Comparison of ENCODE assay signal across 8 cellular contexts in the genomic region with DNA sequence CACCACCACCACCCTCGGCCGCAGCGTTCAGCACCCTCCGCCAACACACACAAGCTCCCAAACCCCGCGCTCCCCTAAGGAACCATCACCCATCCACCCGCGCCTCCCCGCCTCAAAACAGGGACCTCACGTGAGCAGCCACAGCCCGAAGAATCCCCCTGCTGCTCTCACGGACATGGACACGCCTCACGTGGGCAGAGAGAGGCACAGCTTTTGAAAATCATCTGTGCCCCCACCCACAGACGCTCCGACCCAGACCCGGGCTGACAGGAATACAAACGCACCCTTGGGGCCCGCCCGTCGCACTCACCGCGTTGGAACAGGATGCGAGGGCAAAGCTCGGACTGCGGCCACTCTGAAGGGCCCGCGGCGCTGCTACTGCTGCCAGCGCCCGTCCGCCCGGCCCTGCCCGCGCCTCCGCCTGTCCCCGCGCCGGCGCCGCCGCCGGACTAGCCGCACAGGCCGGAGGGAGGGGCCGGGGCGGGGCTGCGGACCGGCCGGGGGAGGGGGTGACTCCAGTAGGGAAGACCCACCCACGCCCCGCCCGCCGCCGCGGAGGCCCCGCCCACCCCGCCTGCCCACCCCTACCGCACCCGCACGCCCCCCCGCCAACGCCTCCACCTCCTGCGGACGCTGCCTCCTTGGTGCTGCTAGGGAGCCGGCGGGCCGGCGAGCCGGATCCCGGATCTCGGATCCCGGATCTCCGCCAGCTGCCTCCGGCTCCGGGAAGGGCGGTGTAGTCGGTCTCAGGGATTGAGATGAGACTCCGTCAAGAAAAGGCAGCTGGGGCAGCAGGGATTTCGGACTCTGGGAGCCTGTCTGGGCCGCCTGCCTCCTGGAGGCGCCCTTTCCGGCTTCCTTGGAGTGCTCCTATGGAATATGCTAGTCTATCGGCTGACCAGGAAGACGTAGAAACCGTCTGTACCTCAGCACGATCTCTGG. TPM values are rescaled to one million over a fixed set of nuclear protein-coding genes. Genes with fewer than 3 reads are reported as not detected.
DNase-seq lines count a peak whose midpoint lies in the region; ATAC-seq and TF ChIP-seq lines count a peak whose summit lies in the region.

A gene (minus strand): TSS at position 461 of the 942 bp plus-strand sequence. CDS start 8,246 bp downstream, outside the sequence.

- H3K4me3 ChIP-seq in OCI-LY1 (ENCODE audit: low read depth, low read length, poor library complexity, severe bottlenecking) (peak within 1 kb of the TSS; percentile 75), mucosa of stomach (ENCODE audit: low read length) (peak within 1 kb of the TSS; percentile 52)

- DNase-seq in CD14-positive monocyte (ENCODE audit: low spot score) (peak; percentile 77), HT-29 (ENCODE audit: low spot score) (peak; percentile 90), erythroblast (lab: John Stamatoyannopoulos, UW) (peak; percentile 85 to 89)
- peak; percentile 76 for DNase-seq in activated T-cell treated with anti-CD3 and anti-CD28 coated beads, Interleukin-2, amount 50 U/mL, for 24 hours
- DNase-seq in stimulated activated CD8-positive, alpha-beta memory T cell treated with anti-CD3 and anti-CD28 coated beads, Interleukin-4, amount 100 ng/mL, for 48 hours, result peak; percentile 78

- peak within 1 kb of the TSS; percentile 91 to 94 for H3K4me3 Mint-ChIP-seq in CD14-positive monocyte
- H3K4me3 Mint-ChIP-seq in activated T-cell treated with anti-CD3 and anti-CD28 coated beads, Interleukin-2, amount 50 U/mL, for 24 hours, result peak within 1 kb of the TSS; percentile 82

- no peaks in the 10 kb centered on the region for H3K9me3 Mint-ChIP-seq in CD14-positive monocyte
- H3K9me3 Mint-ChIP-seq in activated T-cell treated with anti-CD3 and anti-CD28 coated beads, Interleukin-2, amount 50 U/mL, for 24 hours, result no peaks in the 10 kb centered on the region

- H3K9ac ChIP-seq in OCI-LY1 (ENCODE audit: low read length) (peak within 1 kb of the TSS; percentile 68), mucosa of stomach (ENCODE audit: low read length) (peak within 1 kb of the TSS; percentile 88)

- no peak for TF ChIP-seq POLR2A in erythroblast (IDR thresholded peaks at IDR 0.05; ENCODE audit: low read length)

- peak within 1 kb of the TSS; percentile 93 for H3K4me2 ChIP-seq in OCI-LY1 (ENCODE audit: low read length)

- H3K9me3 ChIP-seq in OCI-LY1 (ENCODE audit: low read length) (no peaks in the 10 kb centered on the region), mucosa of stomach (ENCODE audit: control insufficient read depth, low read length) (no peaks in the 10 kb centered on the region)

- H3K27me3 ChIP-seq in OCI-LY1 (ENCODE audit: insufficient read depth, low read length) (no peaks in the 10 kb centered on the region), mucosa of stomach (ENCODE audit: control insufficient read depth, insufficient read depth, low read length) (no peaks in the 10 kb centered on the region)

- peaks cover 16 to 19% of the 10 kb centered on the region in 2 donors for H3K36me3 Mint-ChIP-seq in CD14-positive monocyte
- peaks cover 23% of the 10 kb centered on the region for H3K36me3 Mint-ChIP-seq in activated T-cell treated with anti-CD3 and anti-CD28 coated beads, Interleukin-2, amount 50 U/mL, for 24 hours (ENCODE audit: low read depth)

- H3K27ac ChIP-seq in OCI-LY1 (ENCODE audit: low read depth, low read length, poor library complexity, severe bottlenecking), result no peak within 1 kb of the TSS

- peak within 1 kb of the TSS; percentile 30; the same call in 1 of the 2 replicates for H2AFZ ChIP-seq in OCI-LY1 (ENCODE audit: low read length)

- H4K20me1 ChIP-seq in OCI-LY1 (ENCODE audit: insufficient read depth, low read length), result no peaks in the 10 kb centered on the region

- no peaks in the 10 kb centered on the region for H3F3A ChIP-seq in OCI-LY1 (ENCODE audit: insufficient read depth, low read length)

- peaks cover 28% of the 10 kb centered on the region for H3K36me3 ChIP-seq in OCI-LY1 (ENCODE audit: insufficient read depth, low read length)
- peaks cover 9% of the 10 kb centered on the region for H3K36me3 ChIP-seq in mucosa of stomach (ENCODE audit: control insufficient read depth, insufficient read depth, low read length)

- H3K4me1 Mint-ChIP-seq in CD14-positive monocyte, result peaks cover 27% of the 10 kb centered on the region
- peaks cover 17% of the 10 kb centered on the region for H3K4me1 Mint-ChIP-seq in activated T-cell treated with anti-CD3 and anti-CD28 coated beads, Interleukin-2, amount 50 U/mL, for 24 hours (ENCODE audit: low read depth)

- intact Hi-C loops in CD14-positive monocyte (cut with micrococcal nuclease), result loop anchor here in 1 of 2 donors (10.0 kb wide), 1 partner anchor 1511 kb away; a partner anchor contains a TSS

- H3K27me3 Mint-ChIP-seq in CD14-positive monocyte (ENCODE audit: low read depth in 3 of 3), result peaks cover 0 to 7% (median 1%) of the 10 kb centered on the region in 3 donors
- H3K27me3 Mint-ChIP-seq in activated T-cell treated with anti-CD3 and anti-CD28 coated beads, Interleukin-2, amount 50 U/mL, for 24 hours, result no peaks in the 10 kb centered on the region

- H3K4me1 ChIP-seq in OCI-LY1 (ENCODE audit: insufficient read depth, low read length, severe bottlenecking), result peaks cover 10% of the 10 kb centered on the region
- peaks cover 57% of the 10 kb centered on the region for H3K4me1 ChIP-seq in mucosa of stomach (ENCODE audit: control insufficient read depth, insufficient read depth, low read length)

- no peak for TF ChIP-seq CTCF in CD14-positive monocyte (IDR thresholded peaks at IDR 0.05)
- TF ChIP-seq CTCF in OCI-LY1 (IDR thresholded peaks at IDR 0.05; ENCODE audit: low read length), result no peak

- peak within 1 kb of the TSS; percentile 77 to 92 (median 84) for H3K27ac Mint-ChIP-seq in CD14-positive monocyte
- H3K27ac Mint-ChIP-seq in activated T-cell treated with anti-CD3 and anti-CD28 coated beads, Interleukin-2, amount 50 U/mL, for 24 hours, result peak within 1 kb of the TSS; percentile 70

- no peaks in the 10 kb centered on the region for H3K9me2 ChIP-seq in OCI-LY1 (ENCODE audit: low read depth, low read length)

- no peaks in the 10 kb centered on the region for H3K79me2 ChIP-seq in OCI-LY1 (ENCODE audit: insufficient read depth, low read length)

- peak; percentile 62 for ATAC-seq in GM19452 (IDR thresholded peaks at IDR 0.05; ENCODE audit: unreplicated experiment)

RNA-seq across cellular contexts. Expression of the gene that starts here (rescaled TPM):
- 1 to 10 TPM; 1.7 to 3.3 TPM for polyA plus RNA-seq in CD14-positive monocyte
- 34.5 and 37.9 TPM in 2 replicates for total RNA-seq in HT-29 (2014; rRNA removed; shearing (Covaris generic))
